In genomic region chr11:48096588-48097525, GRCh38 we compare ENCODE assay signal across 13 cellular contexts.
DNase-seq lines count a peak whose midpoint lies in the region; ATAC-seq, FAIRE-seq and TF ChIP-seq lines count a peak whose summit lies in the region.
"Had no signal": no experiment of that assay in that cellular context is flagged by ENCODE, and none has a peak within 500 bp of the region (broad histone marks: within the 10 kb centered on the region; RNA-seq: fewer than 3 reads in every experiment).

No MANE protein-coding gene starts in this region.

- peaks cover 0 to 34% of the 10 kb centered on the region in 2 donors for H3K4me1 ChIP-seq in right atrium auricular region
- peaks cover 28 to 69% of the 10 kb centered on the region in 2 donors for H3K4me1 ChIP-seq in kidney (ENCODE audit: control insufficient read depth in 1 of 2, insufficient read depth in 1 of 2, low read depth in 1 of 2, low read length in 2 of 2)
- peaks cover 37% of the 10 kb centered on the region for H3K4me1 ChIP-seq in vagina

- H3K27ac ChIP-seq in right atrium auricular region = no peak overlapping the region
- H3K27ac ChIP-seq in kidney (ENCODE audit: low read depth in 2 of 2, low read length in 2 of 2) = peak overlapping the region; percentile 23 to 71
- H3K27ac ChIP-seq in vagina = peak overlapping the region; percentile 35

- intact Hi-C loops in left ventricle myocardium superior (cut with micrococcal nuclease) (no loop called here), kidney (cut with DNase I) (no loop called here), vagina (cut with DNase I) (no loop called here)
- intact Hi-C loops in activated T-helper 2 cell treated with anti-CD3 and anti-CD28 coated beads, Interferon-gamma antibody, Interleukin-2, Interleukin-4, amounts not matched to agents 10 μg/mL and 5 μg/mL and 100 μg/mL, durations not matched to agents 14 hours and 24 hours and 36 hours (cut with micrococcal nuclease) = loop anchor here (1.0 to 2.0 kb wide), 3 partner anchors 14 to 91 kb away; no protein-coding TSS in a partner anchor

- TF ChIP-seq POLR2A in vagina (IDR thresholded peaks at IDR 0.05) = no peak

- H3K27me3 Mint-ChIP-seq in activated T-helper 2 cell treated with anti-CD3 and anti-CD28 coated beads, Interferon-gamma antibody, Interleukin-2, Interleukin-4, amounts not matched to agents 10 μg/mL and 5 μg/mL and 100 μg/mL, durations not matched to agents 14 hours and 24 hours and 36 hours (ENCODE audit: low read depth) = no peaks in the 10 kb centered on the region
- H3K27me3 Mint-ChIP-seq in HFFc6 (ENCODE audit: insufficient read depth) = peaks cover 2% of the 10 kb centered on the region

- peaks cover 60% of the 10 kb centered on the region for H3K4me1 Mint-ChIP-seq in activated T-helper 2 cell treated with anti-CD3 and anti-CD28 coated beads, Interferon-gamma antibody, Interleukin-2, Interleukin-4, amounts not matched to agents 10 μg/mL and 5 μg/mL and 100 μg/mL, durations not matched to agents 14 hours and 24 hours and 36 hours (ENCODE audit: low read depth)
- peaks cover 35% of the 10 kb centered on the region for H3K4me1 Mint-ChIP-seq in HFFc6 (ENCODE audit: low read depth)

- TF ChIP-seq CTCF in right atrium auricular region (IDR thresholded peaks at IDR 0.05) (no peak), kidney (IDR thresholded peaks at IDR 0.05; ENCODE audit: borderline replicate concordance, extremely low read depth, insufficient read depth) (no peak), vagina (IDR thresholded peaks at IDR 0.05) (no peak), HFFc6 (IDR thresholded peaks at IDR 0.05) (no peak)

- H3K36me3 ChIP-seq in right atrium auricular region (no peaks in the 10 kb centered on the region), kidney (ENCODE audit: control insufficient read depth in 1 of 2, insufficient read depth in 2 of 2, low read length in 2 of 2) (no peaks in the 10 kb centered on the region), vagina (no peaks in the 10 kb centered on the region)

- no peaks in the 10 kb centered on the region for H3K9me3 Mint-ChIP-seq in activated T-helper 2 cell treated with anti-CD3 and anti-CD28 coated beads, Interferon-gamma antibody, Interleukin-2, Interleukin-4, amounts not matched to agents 10 μg/mL and 5 μg/mL and 100 μg/mL, durations not matched to agents 14 hours and 24 hours and 36 hours
- H3K9me3 Mint-ChIP-seq in HFFc6 = no peaks in the 10 kb centered on the region

- H3K27ac Mint-ChIP-seq in activated T-helper 2 cell treated with anti-CD3 and anti-CD28 coated beads, Interferon-gamma antibody, Interleukin-2, Interleukin-4, amounts not matched to agents 10 μg/mL and 5 μg/mL and 100 μg/mL, durations not matched to agents 14 hours and 24 hours and 36 hours = peak overlapping the region; percentile 74
- no peak overlapping the region; the same call in 1 of the 2 replicates for H3K27ac Mint-ChIP-seq in HFFc6

- H3K4me3 ChIP-seq in right atrium auricular region (no peak overlapping the region), kidney (ENCODE audit: low read length in 2 of 2) (no peak overlapping the region), vagina (no peak overlapping the region)

- DNase-seq in right atrium auricular region (ENCODE audit: low spot score) (peak; percentile 44), left ventricle myocardium superior (no peak), kidney (no peak), vagina (ENCODE audit: extremely low spot score in 2 of 2) (no peak), HFFc6 (no peak), DMS 273 (lab: John Stamatoyannopoulos, UW; ENCODE audit: unreplicated experiment) (no peak)
- no peak for DNase-seq in activated T-helper 2 cell treated with anti-CD3 and anti-CD28 coated beads, Interferon-gamma antibody, Interleukin-2, Interleukin-4, amounts not matched to agents 10 μg/mL and 5 μg/mL and 100 μg/mL, durations not matched to agents 14 hours and 24 hours and 36 hours (ENCODE audit: low spot score)
- no peak for DNase-seq in activated CD8-positive, alpha-beta memory T cell treated with anti-CD3 and anti-CD28 coated beads, Interleukin-2, amount 50 U/mL, for 4 hours
- DNase-seq: C1 segment of cervical spinal cord, NCI-H1417 had no signal

- no peaks in the 10 kb centered on the region for H3K27me3 ChIP-seq in right atrium auricular region
- H3K27me3 ChIP-seq in vagina = no peaks in the 10 kb centered on the region

- H3K9me3 ChIP-seq in right atrium auricular region (no peaks in the 10 kb centered on the region), kidney (ENCODE audit: control insufficient read depth in 1 of 2, low read length in 2 of 2) (no peaks in the 10 kb centered on the region), vagina (no peaks in the 10 kb centered on the region)

- no peak for ATAC-seq in left ventricle myocardium superior
- ATAC-seq: esophagus mucosa had no signal

- peaks cover 16% of the 10 kb centered on the region for H3K36me3 Mint-ChIP-seq in activated T-helper 2 cell treated with anti-CD3 and anti-CD28 coated beads, Interferon-gamma antibody, Interleukin-2, Interleukin-4, amounts not matched to agents 10 μg/mL and 5 μg/mL and 100 μg/mL, durations not matched to agents 14 hours and 24 hours and 36 hours (ENCODE audit: low read depth)
- H3K36me3 Mint-ChIP-seq in HFFc6 (ENCODE audit: low read depth) = no peaks in the 10 kb centered on the region

- peak overlapping the region; percentile 4 for H3K4me3 Mint-ChIP-seq in activated T-helper 2 cell treated with anti-CD3 and anti-CD28 coated beads, Interferon-gamma antibody, Interleukin-2, Interleukin-4, amounts not matched to agents 10 μg/mL and 5 μg/mL and 100 μg/mL, durations not matched to agents 14 hours and 24 hours and 36 hours (ENCODE audit: low read depth)
- no peak overlapping the region for H3K4me3 Mint-ChIP-seq in HFFc6

- H3K9ac ChIP-seq in kidney (ENCODE audit: low read length in 2 of 2) = peak overlapping the region in 1 of 2 donors; percentile 40

- no peak for FAIRE-seq in kidney (lab: Jason Lieb, UNC)
- FAIRE-seq: keratinocyte, urothelium cell line had no signal

Comparison
In these comparisons a context has a peak if more than half of its experiments do, and no peak if none do; other contexts are left out.
1. H3K27ac ChIP-seq: peak in kidney (2 of 2) and vagina (single experiment); none in right atrium auricular region (0 of 2).